Comparison of ENCODE assay signal across 13 cellular contexts in genomic region chr5:7321724-7322123, GRCh38.
DNase-seq lines count a peak whose midpoint lies in the region; TF ChIP-seq lines count a peak whose summit lies in the region.
"Had no signal": no experiment of that assay in that cellular context is flagged by ENCODE, and none has a peak within 500 bp of the region (broad histone marks: within the 10 kb centered on the region; RNA-seq: fewer than 3 reads in every experiment).

No MANE protein-coding gene starts in this region.

- H3K36me3 Mint-ChIP-seq in activated CD4-positive, alpha-beta memory T cell treated with anti-CD3 and anti-CD28 coated beads, Interleukin-2, amount 10 ng/mL, durations not matched to agents 7 days and 5 days (ENCODE audit: low read depth) = no peaks in the 10 kb centered on the region
- H3K36me3 Mint-ChIP-seq: natural killer cell treated with Interleukin-12 subunit alpha and Interleukin-12 subunit beta and Interleukin-15 and Interleukin-18, amount 100 ng/mL, for 72 hours had no signal

- CTCF ChIA-PET in activated CD4-positive, alpha-beta memory T cell treated with anti-CD3 and anti-CD28 coated beads, Interleukin-2, amount 10 ng/mL, durations not matched to agents 7 days and 5 days (lab: Charles Lee) = no interaction called here

- POLR2A ChIA-PET in activated CD4-positive, alpha-beta memory T cell treated with anti-CD3 and anti-CD28 coated beads, Interleukin-2, amount 10 ng/mL, durations not matched to agents 7 days and 5 days (lab: Charles Lee) = no interaction called here

- H3K9me3 Mint-ChIP-seq in activated CD4-positive, alpha-beta memory T cell treated with anti-CD3 and anti-CD28 coated beads, Interleukin-2, amount 10 ng/mL, durations not matched to agents 7 days and 5 days = no peaks in the 10 kb centered on the region
- H3K9me3 Mint-ChIP-seq: T-helper 1 cell treated with Interleukin-12 subunit alpha and Interleukin-12 subunit beta and Interleukin-4 antibody, amounts not matched to agents 30 μg/mL and 1 μg/mL, for 36 hours had no signal

- in situ Hi-C loops in astrocyte of the cerebellum (cut with HindIII; ENCODE audit: low sequenced_read_pairs) = no loop called here

- H3K27ac Mint-ChIP-seq in activated CD4-positive, alpha-beta memory T cell treated with anti-CD3 and anti-CD28 coated beads, Interleukin-2, amount 10 ng/mL, durations not matched to agents 7 days and 5 days = no peak overlapping the region
- H3K27ac Mint-ChIP-seq: activated CD8-positive, alpha-beta T cell treated with anti-CD3 and anti-CD28 coated beads, Interleukin-2, amount 10 ng/mL, durations not matched to agents 7 days and 5 days; natural killer cell treated with Interleukin-12 subunit alpha and Interleukin-12 subunit beta and Interleukin-15 and Interleukin-18, amount 100 ng/mL, for 72 hours; T-helper 1 cell treated with Interleukin-12 subunit alpha and Interleukin-12 subunit beta and Interleukin-4 antibody, amounts not matched to agents 30 μg/mL and 1 μg/mL, for 36 hours had no signal

- DNase-seq in H4 (ENCODE audit: low spot score) (peak; percentile 54), astrocyte of the cerebellum (ENCODE audit: low read depth) (peak; percentile 88), islet precursor cell (peak; percentile 87), superior temporal gyrus (ENCODE audit: extremely low spot score) (peak; percentile 26), putamen (ENCODE audit: low spot score) (no peak), kidney glomerular epithelial cell (lab: John Stamatoyannopoulos, UW) (no peak)
- no peak for DNase-seq in activated CD4-positive, alpha-beta T cell treated with anti-CD3 and anti-CD28 coated beads, Interleukin-2, amount 50 U/mL, for 4 hours
- DNase-seq in activated CD4-positive, alpha-beta memory T cell treated with anti-CD3 and anti-CD28 coated beads, Interleukin-2, amount 10 ng/mL, durations not matched to agents 7 days and 5 days = no peak
- DNase-seq: activated CD8-positive, alpha-beta T cell treated with anti-CD3 and anti-CD28 coated beads, Interleukin-2, amount 10 ng/mL, durations not matched to agents 7 days and 5 days; Karpas-422 had no signal

- H3K4me3 Mint-ChIP-seq in activated CD4-positive, alpha-beta memory T cell treated with anti-CD3 and anti-CD28 coated beads, Interleukin-2, amount 10 ng/mL, durations not matched to agents 7 days and 5 days = no peak overlapping the region
- H3K4me3 Mint-ChIP-seq: activated CD8-positive, alpha-beta T cell treated with anti-CD3 and anti-CD28 coated beads, Interleukin-2, amount 10 ng/mL, durations not matched to agents 7 days and 5 days; natural killer cell treated with Interleukin-12 subunit alpha and Interleukin-12 subunit beta and Interleukin-15 and Interleukin-18, amount 100 ng/mL, for 72 hours; T-helper 1 cell treated with Interleukin-12 subunit alpha and Interleukin-12 subunit beta and Interleukin-4 antibody, amounts not matched to agents 30 μg/mL and 1 μg/mL, for 36 hours had no signal

- no peaks in the 10 kb centered on the region for H3K27me3 Mint-ChIP-seq in activated CD4-positive, alpha-beta memory T cell treated with anti-CD3 and anti-CD28 coated beads, Interleukin-2, amount 10 ng/mL, durations not matched to agents 7 days and 5 days
- H3K27me3 Mint-ChIP-seq: natural killer cell treated with Interleukin-12 subunit alpha and Interleukin-12 subunit beta and Interleukin-15 and Interleukin-18, amount 100 ng/mL, for 72 hours had no signal

- H3K4me3 ChIP-seq in astrocyte of the cerebellum (ENCODE audit: low read depth, low read length) = no peak overlapping the region
- H3K4me3 ChIP-seq: esophagus muscularis mucosa had no signal

- TF ChIP-seq CTCF in astrocyte of the cerebellum (IDR thresholded peaks at IDR 0.05; ENCODE audit: low read depth, low read length, missing control alignments) = no peak

- H3K4me1 Mint-ChIP-seq in activated CD4-positive, alpha-beta memory T cell treated with anti-CD3 and anti-CD28 coated beads, Interleukin-2, amount 10 ng/mL, durations not matched to agents 7 days and 5 days = no peaks in the 10 kb centered on the region

Comparison
In these comparisons a context has a peak if more than half of its experiments do, and no peak if none do; other contexts are left out.
1. DNase-seq: peak in H4 (single experiment), astrocyte of the cerebellum (single experiment), islet precursor cell (single experiment) and superior temporal gyrus (single experiment); none in putamen (single experiment), activated CD4-positive, alpha-beta T cell treated with anti-CD3 and anti-CD28 coated beads, Interleukin-2, amount 50 U/mL, for 4 hours (0 of 2), activated CD4-positive, alpha-beta memory T cell treated with anti-CD3 and anti-CD28 coated beads, Interleukin-2, amount 10 ng/mL, durations not matched to agents 7 days and 5 days (single experiment) and kidney glomerular epithelial cell (single experiment).